Comparison of ENCODE assay signal across 26 cellular contexts in genomic region chr2:134818321-134818720, GRCh38. TPM values are rescaled to one million over a fixed set of nuclear protein-coding genes. Genes with fewer than 3 reads are reported as not detected.
A peak's percentile ranks its signal among the peaks of the same experiment; 100 is the strongest.
DNase-seq lines count a peak whose midpoint lies in the region; ATAC-seq and TF ChIP-seq lines count a peak whose summit lies in the region.
"Had no signal": no experiment of that assay in that cellular context is flagged by ENCODE, and none has a peak within 500 bp of the region (broad histone marks: within the 10 kb centered on the region; RNA-seq: fewer than 3 reads in every experiment).

No MANE protein-coding gene starts in this region.

- H3K27me3 ChIP-seq in RWPE2 (ENCODE audit: insufficient read depth, poor library complexity, severe bottlenecking) (no peaks in the 10 kb centered on the region), hepatocyte (no peaks in the 10 kb centered on the region), upper lobe of right lung (no peaks in the 10 kb centered on the region)
- H3K27me3 ChIP-seq: gastroesophageal sphincter, tibial artery had no signal

- no peak overlapping the region for H3K4me2 ChIP-seq in hepatocyte
- H3K4me2 ChIP-seq: SK-N-SH had no signal

- ATAC-seq in RWPE2 (ENCODE audit: low read depth) (peak; percentile 96), upper lobe of right lung (peak; percentile 93), left lobe of liver (no peak), HG03442 (IDR thresholded peaks at IDR 0.05; ENCODE audit: unreplicated experiment) (no peak), HG03439 (IDR thresholded peaks at IDR 0.05; ENCODE audit: unreplicated experiment) (no peak)
- ATAC-seq: gastroesophageal sphincter; natural killer cell; stimulated activated naive B cell treated with anti-CD40 and anti-IgM and Interleukin-4, amounts not matched to agents 10 μg/mL and 1 μg/mL and 100 μg/mL, for 72 hours had no signal

- H3K9me3 ChIP-seq in RWPE2 (ENCODE audit: severe bottlenecking) = no peaks in the 10 kb centered on the region
- no peaks in the 10 kb centered on the region for H3K9me3 ChIP-seq in hepatocyte (ENCODE audit: low read depth)
- H3K9me3 ChIP-seq in upper lobe of right lung = no peaks in the 10 kb centered on the region
- H3K9me3 ChIP-seq: gastroesophageal sphincter, SK-N-SH, tibial artery had no signal

- no peaks in the 10 kb centered on the region for H3K9me2 ChIP-seq in hepatocyte (replicated peaks; ENCODE audit: insufficient read depth)
- H3K9me2 ChIP-seq: SK-N-SH had no signal

- H3K36me3 ChIP-seq in RWPE2 (ENCODE audit: low read depth) = no peaks in the 10 kb centered on the region
- H3K36me3 ChIP-seq in hepatocyte (replicated peaks; ENCODE audit: insufficient read depth, low read depth) = no peaks in the 10 kb centered on the region
- no peaks in the 10 kb centered on the region for H3K36me3 ChIP-seq in upper lobe of right lung
- H3K36me3 ChIP-seq: gastroesophageal sphincter, tibial artery had no signal

- H4K20me1 ChIP-seq in hepatocyte (ENCODE audit: insufficient read depth, poor library complexity, severe bottlenecking) = no peaks in the 10 kb centered on the region

- DNase-seq in NCI-H2107 treated with DMSO at 0.1 percent for 48 hours (lab: John Stamatoyannopoulos, UW; ENCODE audit: unreplicated experiment) (peak; percentile 3), NCI-H2107 (lab: John Stamatoyannopoulos, UW) (no peak), RWPE2 (ENCODE audit: low spot score) (no peak), hepatocyte (ENCODE audit: low spot score) (peak; percentile 64), upper lobe of right lung (no peak), left lobe of liver (ENCODE audit: low spot score) (no peak)
- DNase-seq: activated naive CD4-positive, alpha-beta T cell treated with anti-CD3 and anti-CD28 coated beads for 36 hours; activated T-cell treated with anti-CD3 and anti-CD28 coated beads for 4 hours; aorta; C1 segment of cervical spinal cord; DMS 273 treated with DMSO at 0.1 percent for 48 hours; H7; mesenchymal stem cell; natural killer cell; NCI-H2029 treated with DMSO at 0.1 percent for 48 hours; OCI-M1; SK-N-SH; stimulated activated CD4-positive, alpha-beta T cell treated with anti-CD3 and anti-CD28 coated beads, Interleukin-12 subunit alpha, Interleukin-12 subunit beta, amount 100 ng/mL, for 4 hours; stimulated activated naive B cell treated with anti-CD40 and anti-IgM and Interleukin-4, amounts not matched to agents 10 μg/mL and 1 μg/mL and 100 μg/mL, for 72 hours; tibial artery had no signal

- 60% methylated on average over 5 of the region's 5 CpGs for WGBS in hepatocyte (ENCODE audit: low lambda C conversion rate, missing lambda C conversion rate)

- H3K4me3 ChIP-seq in RWPE2 (ENCODE audit: severe bottlenecking) (no peak overlapping the region), hepatocyte (no peak overlapping the region), upper lobe of right lung (no peak overlapping the region)
- H3K4me3 ChIP-seq: coronary artery, gastroesophageal sphincter, tibial artery had no signal

- TF ChIP-seq CTCF in RWPE2 (IDR thresholded peaks at IDR 0.05; ENCODE audit: poor library complexity, severe bottlenecking) = no peak
- TF ChIP-seq CTCF in hepatocyte (IDR thresholded peaks at IDR 0.05; ENCODE audit: poor library complexity) = no peak
- no peak for TF ChIP-seq CTCF in upper lobe of right lung (IDR thresholded peaks at IDR 0.05)

- H3K27ac ChIP-seq in RWPE2 (ENCODE audit: poor library complexity, severe bottlenecking) (peak overlapping the region; percentile 83), hepatocyte (peak overlapping the region; percentile 86), upper lobe of right lung (peak overlapping the region; percentile 13)
- H3K27ac ChIP-seq: 22Rv1, coronary artery, gastroesophageal sphincter, tibial artery had no signal

- intact Hi-C loops in upper lobe of right lung (cut with DNase I) = no loop called here

- H3K4me1 ChIP-seq in RWPE2 (ENCODE audit: insufficient read depth, poor library complexity, severe bottlenecking) = peaks cover 25% of the 10 kb centered on the region
- no peaks in the 10 kb centered on the region for H3K4me1 ChIP-seq in hepatocyte (ENCODE audit: insufficient read depth)
- no peaks in the 10 kb centered on the region for H3K4me1 ChIP-seq in upper lobe of right lung
- H3K4me1 ChIP-seq: gastroesophageal sphincter, tibial artery had no signal

- H2AFZ ChIP-seq in hepatocyte = no peak overlapping the region

- H3K79me2 ChIP-seq in hepatocyte = no peaks in the 10 kb centered on the region

RNA-seq across cellular contexts. Expression of gene ACMSD, which starts 20.1 kb away (rescaled TPM):
- total RNA-seq in hepatocyte = 6.5 and 8.6 TPM in 2 replicates
- polyA plus RNA-seq in hepatocyte = 3.6 and 6.7 TPM in 2 replicates
- total RNA-seq in upper lobe of right lung = not detected
- 123 TPM for total RNA-seq in left lobe of liver
- total RNA-seq: activated naive CD4-positive, alpha-beta T cell treated with anti-CD3 and anti-CD28 coated beads for 36 hours; aorta; gastroesophageal sphincter; H7; natural killer cell; posterior vena cava had no signal
- polyA plus RNA-seq: aorta, SK-N-SH had no signal

Comparison
In these comparisons a context has a peak if more than half of its experiments do, and no peak if none do; other contexts are left out.
1. DNase-seq: peak in NCI-H2107 treated with DMSO at 0.1 percent for 48 hours (single experiment) and hepatocyte (single experiment); none in NCI-H2107 (single experiment), RWPE2 (single experiment), upper lobe of right lung (single experiment) and left lobe of liver (single experiment).
2. ATAC-seq: peak in RWPE2 (single experiment) and upper lobe of right lung (single experiment); none in left lobe of liver (single experiment), HG03442 (single experiment) and HG03439 (single experiment).
3. H3K27ac ChIP-seq: peak in every context shown above with its lines; median percentile 86 in hepatocyte; 83 in RWPE2; 13 in upper lobe of right lung.
4. RNA of gene ACMSD, which starts 20.1 kb away (total RNA-seq): 123 TPM in left lobe of liver (single experiment); 6.5 to 8.6 TPM in hepatocyte and not detected in upper lobe of right lung (single experiment); every median in the first group is over 10 times any median in the second.